21 cellular contexts compared by ENCODE assay signal in genomic region chr15:85746641-85747040, GRCh38. TPM values are rescaled to one million over a fixed set of nuclear protein-coding genes. Genes with fewer than 3 reads are reported as not detected.
DNase-seq lines count a peak whose midpoint lies in the region; ATAC-seq and TF ChIP-seq lines count a peak whose summit lies in the region.
"Had no signal": no experiment of that assay in that cellular context is flagged by ENCODE, and none has a peak within 500 bp of the region (broad histone marks: within the 10 kb centered on the region; RNA-seq: fewer than 3 reads in every experiment).

No MANE protein-coding gene starts in this region.

- TF ChIP-seq CTCF in endothelial cell (IDR thresholded peaks at IDR 0.05; ENCODE audit: unreplicated experiment): no peak

- intact Hi-C loops in activated naive CD4-positive, alpha-beta T cell treated with anti-CD3 and anti-CD28 coated beads for 36 hours (cut with micrococcal nuclease): no loop called here

- H3K27me3 Mint-ChIP-seq in activated naive CD4-positive, alpha-beta T cell treated with anti-CD3 and anti-CD28 coated beads for 36 hours (ENCODE audit: low read depth): no peaks in the 10 kb centered on the region
- H3K27me3 Mint-ChIP-seq in activated naive CD8-positive, alpha-beta T cell: no peaks in the 10 kb centered on the region
- H3K27me3 Mint-ChIP-seq in endothelial cell (ENCODE audit: unreplicated experiment): peaks cover 41% of the 10 kb centered on the region

- ATAC-seq in stimulated activated effector memory CD8-positive, alpha-beta T cell treated with anti-CD3 and anti-CD28 coated beads, Interleukin-12 subunit alpha, Interleukin-12 subunit beta, amount 100 ng/mL, for 72 hours: no peak
- no peak for ATAC-seq in HG03039 (IDR thresholded peaks at IDR 0.05; ENCODE audit: unreplicated experiment)
- ATAC-seq: activated CD4-positive, CD25-positive, alpha-beta regulatory T cell treated with anti-CD3 and anti-CD28 coated beads, Interleukin-2, amount 50 U/mL, for 24 hours; right cardiac atrium had no signal

- no peaks in the 10 kb centered on the region for H3K9me3 Mint-ChIP-seq in activated naive CD4-positive, alpha-beta T cell treated with anti-CD3 and anti-CD28 coated beads for 36 hours
- no peaks in the 10 kb centered on the region for H3K9me3 Mint-ChIP-seq in activated naive CD8-positive, alpha-beta T cell (ENCODE audit: low read depth)
- H3K9me3 Mint-ChIP-seq in endothelial cell (ENCODE audit: unreplicated experiment): no peaks in the 10 kb centered on the region
- H3K9me3 Mint-ChIP-seq in stimulated activated effector memory CD8-positive, alpha-beta T cell treated with anti-CD3 and anti-CD28 coated beads, Interleukin-12 subunit alpha, Interleukin-12 subunit beta, amount 100 ng/mL, for 72 hours: no peaks in the 10 kb centered on the region
- H3K9me3 Mint-ChIP-seq: activated T-helper 1 cell treated with anti-CD3 and anti-CD28 coated beads, Interleukin-12 subunit alpha, Interleukin-12 subunit beta, Interleukin-2, Interleukin-4 antibody, amounts not matched to agents 30 ng/mL and 10 ng/mL and 1 ng/mL, durations not matched to agents 14 hours and 24 hours and 36 hours had no signal

- CTCF ChIA-PET in activated naive CD4-positive, alpha-beta T cell treated with anti-CD3 and anti-CD28 coated beads for 36 hours (lab: Charles Lee): interaction anchor here (1.1 kb wide), 1 partner anchor 18 kb away, joined by 3 read pairs; no protein-coding TSS in a partner anchor

- no peak for DNase-seq in activated naive CD4-positive, alpha-beta T cell treated with anti-CD3 and anti-CD28 coated beads for 36 hours
- DNase-seq in activated naive CD4-positive, alpha-beta T cell (lab: John Stamatoyannopoulos, UW): no peak
- DNase-seq in endothelial cell (ENCODE audit: low spot score): no peak
- no peak for DNase-seq in stimulated activated effector memory CD8-positive, alpha-beta T cell treated with anti-CD3 and anti-CD28 coated beads, Interleukin-12 subunit alpha, Interleukin-12 subunit beta, amount 100 ng/mL, for 72 hours (ENCODE audit: low spot score in 2 of 2)
- no peak for DNase-seq in OCI-M2 (lab: John Stamatoyannopoulos, UW; ENCODE audit: unreplicated experiment)
- no peak for DNase-seq in T-helper 9 cell
- DNase-seq: cerebellar nuclear complex; COR-L47; DMS53; NCI-H2029; NCI-H526; NK-92 treated with Interleukin-12 subunit alpha and Interleukin-12 subunit beta, amount 100 ng/mL, for 24 hours; SHP77 treated with DMSO at 0.1 percent for 48 hours; stimulated activated CD4-positive, alpha-beta T cell treated with anti-CD3 and anti-CD28 coated beads, Interleukin-12 subunit alpha, Interleukin-12 subunit beta, amount 100 ng/mL, for 4 hours; stimulated activated CD4-positive, alpha-beta T cell treated with anti-CD3 and anti-CD28 coated beads, Interleukin-4, amount 100 ng/mL, for 1 hour; SW 1271 had no signal

- H3K36me3 Mint-ChIP-seq in activated naive CD4-positive, alpha-beta T cell treated with anti-CD3 and anti-CD28 coated beads for 36 hours (ENCODE audit: low read depth): peaks cover 18% of the 10 kb centered on the region
- H3K36me3 Mint-ChIP-seq in activated naive CD8-positive, alpha-beta T cell: no peaks in the 10 kb centered on the region
- peaks cover 63% of the 10 kb centered on the region for H3K36me3 Mint-ChIP-seq in endothelial cell (ENCODE audit: low read depth, unreplicated experiment)
- H3K36me3 Mint-ChIP-seq in stimulated activated effector memory CD8-positive, alpha-beta T cell treated with anti-CD3 and anti-CD28 coated beads, Interleukin-12 subunit alpha, Interleukin-12 subunit beta, amount 100 ng/mL, for 72 hours: peaks cover 83% of the 10 kb centered on the region

- peak overlapping the region; percentile 75 for H3K27ac Mint-ChIP-seq in activated naive CD4-positive, alpha-beta T cell treated with anti-CD3 and anti-CD28 coated beads for 36 hours
- H3K27ac Mint-ChIP-seq in activated naive CD8-positive, alpha-beta T cell: peak overlapping the region; percentile 54
- peak overlapping the region; percentile 52 for H3K27ac Mint-ChIP-seq in endothelial cell (ENCODE audit: unreplicated experiment)
- peak overlapping the region; percentile 69 for H3K27ac Mint-ChIP-seq in stimulated activated effector memory CD8-positive, alpha-beta T cell treated with anti-CD3 and anti-CD28 coated beads, Interleukin-12 subunit alpha, Interleukin-12 subunit beta, amount 100 ng/mL, for 72 hours
- H3K27ac Mint-ChIP-seq: activated T-helper 1 cell treated with anti-CD3 and anti-CD28 coated beads, Interleukin-12 subunit alpha, Interleukin-12 subunit beta, Interleukin-2, Interleukin-4 antibody, amounts not matched to agents 30 ng/mL and 10 ng/mL and 1 ng/mL, durations not matched to agents 14 hours and 24 hours and 36 hours had no signal

- H3K4me3 Mint-ChIP-seq in activated naive CD4-positive, alpha-beta T cell treated with anti-CD3 and anti-CD28 coated beads for 36 hours: no peak overlapping the region
- no peak overlapping the region for H3K4me3 Mint-ChIP-seq in activated naive CD8-positive, alpha-beta T cell
- no peak overlapping the region for H3K4me3 Mint-ChIP-seq in endothelial cell (ENCODE audit: unreplicated experiment)
- H3K4me3 Mint-ChIP-seq in stimulated activated effector memory CD8-positive, alpha-beta T cell treated with anti-CD3 and anti-CD28 coated beads, Interleukin-12 subunit alpha, Interleukin-12 subunit beta, amount 100 ng/mL, for 72 hours: no peak overlapping the region
- H3K4me3 Mint-ChIP-seq: activated T-helper 1 cell treated with anti-CD3 and anti-CD28 coated beads, Interleukin-12 subunit alpha, Interleukin-12 subunit beta, Interleukin-2, Interleukin-4 antibody, amounts not matched to agents 30 ng/mL and 10 ng/mL and 1 ng/mL, durations not matched to agents 14 hours and 24 hours and 36 hours had no signal

- H3K4me1 Mint-ChIP-seq in activated naive CD4-positive, alpha-beta T cell treated with anti-CD3 and anti-CD28 coated beads for 36 hours (ENCODE audit: low read depth): peaks cover 7% of the 10 kb centered on the region
- peaks cover 14% of the 10 kb centered on the region for H3K4me1 Mint-ChIP-seq in activated naive CD8-positive, alpha-beta T cell (ENCODE audit: low read depth)
- H3K4me1 Mint-ChIP-seq in endothelial cell (ENCODE audit: unreplicated experiment): peaks cover 27% of the 10 kb centered on the region
- H3K4me1 Mint-ChIP-seq in stimulated activated effector memory CD8-positive, alpha-beta T cell treated with anti-CD3 and anti-CD28 coated beads, Interleukin-12 subunit alpha, Interleukin-12 subunit beta, amount 100 ng/mL, for 72 hours: peaks cover 12% of the 10 kb centered on the region

RNA-seq across cellular contexts. Expression of gene KLHL25, which starts 48.1 kb away (rescaled TPM):
- 1 to 10 TPM; 5.3 to 5.4 TPM for total RNA-seq in activated naive CD4-positive, alpha-beta T cell treated with anti-CD3 and anti-CD28 coated beads for 36 hours
- 7.4 TPM for total RNA-seq in endothelial cell (ENCODE audit: unreplicated experiment)
